10 cellular contexts compared by ENCODE assay signal in the genomic region with DNA sequence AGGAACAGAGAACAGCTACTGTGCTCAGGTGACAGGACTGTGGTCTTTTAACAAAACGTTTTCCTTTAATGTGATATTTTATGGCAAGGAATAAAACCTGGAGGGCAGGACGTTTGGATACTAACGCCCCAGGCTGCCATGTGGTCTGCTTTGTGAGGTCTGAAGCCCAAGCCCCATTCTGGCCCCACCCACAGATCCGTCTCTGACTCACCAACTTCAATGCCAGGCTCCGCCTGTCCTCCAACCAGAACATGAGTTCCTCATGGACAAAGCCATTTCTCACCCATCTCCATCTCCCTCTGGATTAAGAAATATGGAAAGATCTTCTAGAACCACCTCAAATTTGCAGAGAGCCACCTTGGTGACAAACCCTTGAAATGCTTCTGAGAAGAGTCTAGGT.
A peak's percentile ranks its signal among the peaks of the same experiment; 100 is the strongest.
DNase-seq lines count a peak whose midpoint lies in the region; TF ChIP-seq lines count a peak whose summit lies in the region.
"Had no signal": no experiment of that assay in that cellular context is flagged by ENCODE, and none has a peak within 500 bp of the region (broad histone marks: within the 10 kb centered on the region; RNA-seq: fewer than 3 reads in every experiment).

No MANE protein-coding gene starts in this region.

- H3K4me3 ChIP-seq in endodermal cell (ENCODE audit: low read length) = no peak overlapping the region

- CTCF ChIA-PET in activated CD4-positive, alpha-beta T cell treated with anti-CD3 and anti-CD28 coated beads, Interleukin-2, amount 10 ng/mL, durations not matched to agents 7 days and 5 days (lab: Charles Lee) = no interaction called here

- DNase-seq in EL (peak; percentile 76), M059J (ENCODE audit: low read depth) (peak; percentile 65), endodermal cell (no peak), glutamatergic neuron (no peak)
- no peak for DNase-seq in activated naive CD8-positive, alpha-beta T cell treated with anti-CD3 and anti-CD28 coated beads for 36 hours
- no peak for DNase-seq in activated T-cell treated with anti-CD3 and anti-CD28 coated beads, Interleukin-2, amount 50 U/mL, for 24 hours
- DNase-seq in activated CD4-positive, alpha-beta T cell treated with anti-CD3 and anti-CD28 coated beads, Interleukin-2, amount 10 ng/mL, durations not matched to agents 7 days and 5 days = no peak
- DNase-seq: NCI-H2081, SW 1271 had no signal

- H3K4me1 ChIP-seq in endodermal cell (ENCODE audit: control insufficient read depth, insufficient read depth, low read length) = no peaks in the 10 kb centered on the region

- no peaks in the 10 kb centered on the region for H3K27me3 ChIP-seq in endodermal cell (ENCODE audit: control insufficient read depth, insufficient read depth, low read length, poor library complexity, severe bottlenecking)

- H3K4me1 Mint-ChIP-seq in endodermal cell = no peaks in the 10 kb centered on the region
- peaks cover 15% of the 10 kb centered on the region for H3K4me1 Mint-ChIP-seq in nephron
- H3K4me1 Mint-ChIP-seq in activated naive CD8-positive, alpha-beta T cell treated with anti-CD3 and anti-CD28 coated beads for 36 hours = peaks cover 5% of the 10 kb centered on the region
- peaks cover 2% of the 10 kb centered on the region for H3K4me1 Mint-ChIP-seq in activated T-cell treated with anti-CD3 and anti-CD28 coated beads, Interleukin-2, amount 50 U/mL, for 24 hours (ENCODE audit: low read depth)
- peaks cover 6% of the 10 kb centered on the region for H3K4me1 Mint-ChIP-seq in activated CD4-positive, alpha-beta T cell treated with anti-CD3 and anti-CD28 coated beads, Interleukin-2, amount 10 ng/mL, durations not matched to agents 7 days and 5 days
- peaks cover 9% of the 10 kb centered on the region for H3K4me1 Mint-ChIP-seq in glutamatergic neuron (ENCODE audit: low read depth, unreplicated experiment)

- no peak overlapping the region for H3K4me3 Mint-ChIP-seq in endodermal cell
- no peak overlapping the region for H3K4me3 Mint-ChIP-seq in nephron
- H3K4me3 Mint-ChIP-seq in activated naive CD8-positive, alpha-beta T cell treated with anti-CD3 and anti-CD28 coated beads for 36 hours = no peak overlapping the region
- no peak overlapping the region for H3K4me3 Mint-ChIP-seq in activated T-cell treated with anti-CD3 and anti-CD28 coated beads, Interleukin-2, amount 50 U/mL, for 24 hours
- no peak overlapping the region for H3K4me3 Mint-ChIP-seq in activated CD4-positive, alpha-beta T cell treated with anti-CD3 and anti-CD28 coated beads, Interleukin-2, amount 10 ng/mL, durations not matched to agents 7 days and 5 days
- H3K4me3 Mint-ChIP-seq in glutamatergic neuron (ENCODE audit: unreplicated experiment) = no peak overlapping the region

- H3K9ac ChIP-seq in endodermal cell (ENCODE audit: extremely low read depth, low read length, poor library complexity, severe bottlenecking) = no peak overlapping the region

- POLR2A ChIA-PET in activated CD4-positive, alpha-beta T cell treated with anti-CD3 and anti-CD28 coated beads, Interleukin-2, amount 10 ng/mL, durations not matched to agents 7 days and 5 days (lab: Charles Lee) = no interaction called here

- TF ChIP-seq CTCF in endodermal cell (conservative IDR thresholded peaks at IDR 0.05) (no peak), nephron (IDR thresholded peaks at IDR 0.05; ENCODE audit: unreplicated experiment in 3 of 3) (no peak), glutamatergic neuron (IDR thresholded peaks at IDR 0.05; ENCODE audit: partially characterized antibody, unreplicated experiment) (no peak)

- no peaks in the 10 kb centered on the region for H3K27me3 Mint-ChIP-seq in endodermal cell (ENCODE audit: insufficient read depth)
- H3K27me3 Mint-ChIP-seq in nephron (ENCODE audit: low read depth) = no peaks in the 10 kb centered on the region
- no peaks in the 10 kb centered on the region for H3K27me3 Mint-ChIP-seq in activated naive CD8-positive, alpha-beta T cell treated with anti-CD3 and anti-CD28 coated beads for 36 hours
- H3K27me3 Mint-ChIP-seq in activated T-cell treated with anti-CD3 and anti-CD28 coated beads, Interleukin-2, amount 50 U/mL, for 24 hours = no peaks in the 10 kb centered on the region
- H3K27me3 Mint-ChIP-seq in activated CD4-positive, alpha-beta T cell treated with anti-CD3 and anti-CD28 coated beads, Interleukin-2, amount 10 ng/mL, durations not matched to agents 7 days and 5 days = no peaks in the 10 kb centered on the region
- H3K27me3 Mint-ChIP-seq in glutamatergic neuron (ENCODE audit: unreplicated experiment) = peaks cover 11% of the 10 kb centered on the region

- no peaks in the 10 kb centered on the region for H3K9me3 ChIP-seq in endodermal cell (ENCODE audit: control insufficient read depth, low read length)

- peaks cover 14% of the 10 kb centered on the region for H3K36me3 Mint-ChIP-seq in endodermal cell (ENCODE audit: low read depth)
- peaks cover 5% of the 10 kb centered on the region for H3K36me3 Mint-ChIP-seq in nephron (ENCODE audit: low read depth)
- no peaks in the 10 kb centered on the region for H3K36me3 Mint-ChIP-seq in activated naive CD8-positive, alpha-beta T cell treated with anti-CD3 and anti-CD28 coated beads for 36 hours
- peaks cover 44% of the 10 kb centered on the region for H3K36me3 Mint-ChIP-seq in activated T-cell treated with anti-CD3 and anti-CD28 coated beads, Interleukin-2, amount 50 U/mL, for 24 hours (ENCODE audit: low read depth)
- H3K36me3 Mint-ChIP-seq in activated CD4-positive, alpha-beta T cell treated with anti-CD3 and anti-CD28 coated beads, Interleukin-2, amount 10 ng/mL, durations not matched to agents 7 days and 5 days (ENCODE audit: low read depth) = peaks cover 2% of the 10 kb centered on the region
- H3K36me3 Mint-ChIP-seq in glutamatergic neuron (ENCODE audit: unreplicated experiment) = no peaks in the 10 kb centered on the region

- H3K27ac Mint-ChIP-seq in endodermal cell = peak overlapping the region; percentile 55
- H3K27ac Mint-ChIP-seq in nephron = peak overlapping the region in 2 of 3 experiments; percentile 19 to 50
- H3K27ac Mint-ChIP-seq in activated naive CD8-positive, alpha-beta T cell treated with anti-CD3 and anti-CD28 coated beads for 36 hours = no peak overlapping the region
- H3K27ac Mint-ChIP-seq in activated T-cell treated with anti-CD3 and anti-CD28 coated beads, Interleukin-2, amount 50 U/mL, for 24 hours = no peak overlapping the region
- no peak overlapping the region for H3K27ac Mint-ChIP-seq in activated CD4-positive, alpha-beta T cell treated with anti-CD3 and anti-CD28 coated beads, Interleukin-2, amount 10 ng/mL, durations not matched to agents 7 days and 5 days
- no peak overlapping the region for H3K27ac Mint-ChIP-seq in glutamatergic neuron (ENCODE audit: unreplicated experiment)

- no peaks in the 10 kb centered on the region for H3K36me3 ChIP-seq in endodermal cell (ENCODE audit: control insufficient read depth, insufficient read depth, low read length)

- no peak overlapping the region for H3K27ac ChIP-seq in endodermal cell (ENCODE audit: low read depth, low read length)

- no peaks in the 10 kb centered on the region for H3K9me3 Mint-ChIP-seq in endodermal cell
- no peaks in the 10 kb centered on the region for H3K9me3 Mint-ChIP-seq in nephron
- no peaks in the 10 kb centered on the region for H3K9me3 Mint-ChIP-seq in activated naive CD8-positive, alpha-beta T cell treated with anti-CD3 and anti-CD28 coated beads for 36 hours
- no peaks in the 10 kb centered on the region for H3K9me3 Mint-ChIP-seq in activated T-cell treated with anti-CD3 and anti-CD28 coated beads, Interleukin-2, amount 50 U/mL, for 24 hours
- H3K9me3 Mint-ChIP-seq in activated CD4-positive, alpha-beta T cell treated with anti-CD3 and anti-CD28 coated beads, Interleukin-2, amount 10 ng/mL, durations not matched to agents 7 days and 5 days = no peaks in the 10 kb centered on the region
- H3K9me3 Mint-ChIP-seq in glutamatergic neuron (ENCODE audit: unreplicated experiment) = peaks cover 2% of the 10 kb centered on the region

- 75 to 82% methylated on average over 3 to 5 of the region's 5 CpGs for WGBS in endodermal cell (ENCODE audit: insufficient coverage in 1 of 2, insufficient read length in 1 of 2), 2 experiments

Comparison
In these comparisons a context has a peak if more than half of its experiments do, and no peak if none do; other contexts are left out.
1. DNase-seq: peak in EL (single experiment) and M059J (single experiment); none in endodermal cell (single experiment), activated naive CD8-positive, alpha-beta T cell treated with anti-CD3 and anti-CD28 coated beads for 36 hours (single experiment), activated T-cell treated with anti-CD3 and anti-CD28 coated beads, Interleukin-2, amount 50 U/mL, for 24 hours (single experiment), activated CD4-positive, alpha-beta T cell treated with anti-CD3 and anti-CD28 coated beads, Interleukin-2, amount 10 ng/mL, durations not matched to agents 7 days and 5 days (single experiment) and glutamatergic neuron (single experiment).
2. H3K27ac Mint-ChIP-seq: peak in endodermal cell (single experiment) and nephron (2 of 3); none in activated naive CD8-positive, alpha-beta T cell treated with anti-CD3 and anti-CD28 coated beads for 36 hours (single experiment), activated T-cell treated with anti-CD3 and anti-CD28 coated beads, Interleukin-2, amount 50 U/mL, for 24 hours (single experiment), activated CD4-positive, alpha-beta T cell treated with anti-CD3 and anti-CD28 coated beads, Interleukin-2, amount 10 ng/mL, durations not matched to agents 7 days and 5 days (single experiment) and glutamatergic neuron (single experiment).